In genomic region chr22:31681625-31682345, GRCh38 we compare ENCODE assay signal across 17 cellular contexts. TPM values are rescaled to one million over a fixed set of nuclear protein-coding genes. Genes with fewer than 3 reads are reported as not detected.
DNase-seq lines count a peak whose midpoint lies in the region; ATAC-seq and TF ChIP-seq lines count a peak whose summit lies in the region.
"Had no signal": no experiment of that assay in that cellular context is flagged by ENCODE, and none has a peak within 500 bp of the region (broad histone marks: within the 10 kb centered on the region; RNA-seq: fewer than 3 reads in every experiment).

No MANE protein-coding gene starts in this region.

- dilution Hi-C loops in IMR-90 (cut with HindIII; ENCODE audit: low sequenced_read_pairs, unreplicated experiment) = no loop called here

- H3K27me3 ChIP-seq in IMR-90 (ENCODE audit: control insufficient read depth, insufficient read depth, low read length) = no peaks in the 10 kb centered on the region
- H3K27me3 ChIP-seq in brain microvascular endothelial cell (replicated peaks) = no peaks in the 10 kb centered on the region
- no peaks in the 10 kb centered on the region for H3K27me3 ChIP-seq in mesenchymal stem cell (ENCODE audit: control insufficient read depth in 1 of 2, insufficient read depth in 1 of 2, low read length in 2 of 2)
- H3K27me3 ChIP-seq in thoracic aorta (replicated peaks; ENCODE audit: insufficient read depth) = no peaks in the 10 kb centered on the region

- H2AK5ac ChIP-seq in IMR-90 (ENCODE audit: low read depth, low read length) (peak overlapping the region; percentile 57), mesenchymal stem cell (ENCODE audit: low read length, severe bottlenecking) (no peak overlapping the region)

- CTCF ChIA-PET in IMR-90 (lab: Yijun Ruan, JAX) = interaction anchor here (0.7 kb wide), 1 partner anchor 45 kb away, joined by 3 read pairs; no protein-coding TSS in a partner anchor

- H3K9ac ChIP-seq in IMR-90 (ENCODE audit: low read depth, low read length) (no peak overlapping the region), mesenchymal stem cell (ENCODE audit: low read length) (peak overlapping the region; percentile 78)

- peak overlapping the region; percentile 55; the same call in 1 of the 2 replicates for H3K56ac ChIP-seq in IMR-90 (ENCODE audit: extremely low read depth, insufficient read depth, low read length)

- H4K5ac ChIP-seq in IMR-90 (ENCODE audit: low read depth, low read length) = peak overlapping the region; percentile 57; the same call in 1 of the 2 replicates

- H3K9me3 ChIP-seq in IMR-90 (ENCODE audit: control insufficient read depth, insufficient read depth, low read length) (no peaks in the 10 kb centered on the region), mesenchymal stem cell (ENCODE audit: control insufficient read depth, low read length) (no peaks in the 10 kb centered on the region), thoracic aorta (no peaks in the 10 kb centered on the region)

- no peak overlapping the region for H2BK12ac ChIP-seq in mesenchymal stem cell (ENCODE audit: low read length in 2 of 2)

- H3K14ac ChIP-seq in IMR-90 (replicated peaks; ENCODE audit: low read depth, low read length) = peak overlapping the region; percentile 47; the same call in 1 of the 2 replicates
- H3K14ac ChIP-seq in mesenchymal stem cell (ENCODE audit: low read length in 2 of 2) = no peak overlapping the region

- H3K27ac ChIP-seq in IMR-90 (ENCODE audit: insufficient read depth, low read length) = peak overlapping the region; percentile 65
- H3K27ac ChIP-seq in brain microvascular endothelial cell = peak overlapping the region; percentile 51
- peak overlapping the region; percentile 38 for H3K27ac ChIP-seq in mesenchymal stem cell (ENCODE audit: low read length, poor library complexity, severe bottlenecking)
- peak overlapping the region; percentile 64 to 71 for H3K27ac ChIP-seq in thoracic aorta

- TF ChIP-seq RAD21 in IMR-90 (IDR thresholded peaks at IDR 0.05; ENCODE audit: low read length) = no peak

- H2AK9ac ChIP-seq in IMR-90 (replicated peaks; ENCODE audit: low read depth, low read length, poor library complexity) = peak overlapping the region; percentile 29

- TF ChIP-seq POLR2A in IMR-90 (IDR thresholded peaks at IDR 0.05; ENCODE audit: low read depth, low read length) = no peak
- TF ChIP-seq POLR2A in lower leg skin (IDR thresholded peaks at IDR 0.05) = no peak

- peak overlapping the region; percentile 90 for H2BK5ac ChIP-seq in IMR-90 (ENCODE audit: low read depth, low read length, poor library complexity, severe bottlenecking)
- no peak overlapping the region for H2BK5ac ChIP-seq in mesenchymal stem cell (ENCODE audit: low read depth, low read length, poor library complexity, severe bottlenecking)

- WGBS in IMR-90 (ENCODE audit: extremely low coverage in 2 of 2, insufficient read length in 1 of 2), 2 experiments = 94% methylated on average over 11 of the region's 17 CpGs; no CpG with 5 or more reads in 1 of the 2 experiments
- 96% methylated on average over 16 of the region's 17 CpGs for WGBS in mesenchymal stem cell
- WGBS in lower leg skin, 2 donors = 70 to 71% methylated on average over 17 of the region's 17 CpGs

- intact Hi-C loops in IMR-90 (cut with micrococcal nuclease) (loop anchor here (5.0 kb wide), 2 partner anchors 41 to 66 kb away; no protein-coding TSS in a partner anchor), lower leg skin (cut with DNase I; ENCODE audit: low total_unique reads) (no loop called here)

- peak overlapping the region; percentile 77 for H2BK120ac ChIP-seq in IMR-90 (ENCODE audit: low read depth, low read length)
- H2BK120ac ChIP-seq in mesenchymal stem cell (ENCODE audit: low read depth, low read length) = no peak overlapping the region

- peak overlapping the region; percentile 46 for H3K18ac ChIP-seq in IMR-90 (ENCODE audit: low read depth, low read length)
- H3K18ac ChIP-seq in mesenchymal stem cell (ENCODE audit: low read depth in 1 of 2, low read length in 2 of 2) = no peak overlapping the region

- H3K4ac ChIP-seq in IMR-90 (ENCODE audit: low read depth, low read length) (peak overlapping the region; percentile 84), mesenchymal stem cell (ENCODE audit: low read depth in 1 of 2, low read length in 2 of 2) (no peak overlapping the region)

- peaks cover 25% of the 10 kb centered on the region for H3K4me1 ChIP-seq in IMR-90 (ENCODE audit: control insufficient read depth, insufficient read depth, low read length)
- H3K4me1 ChIP-seq in mesenchymal stem cell (ENCODE audit: control insufficient read depth, insufficient read depth, low read depth, low read length) = peaks cover 5% of the 10 kb centered on the region
- peaks cover 16 to 51% of the 10 kb centered on the region in 2 donors for H3K4me1 ChIP-seq in thoracic aorta (ENCODE audit: control insufficient read depth in 1 of 2, low read depth in 2 of 2)

- POLR2A ChIA-PET in IMR-90 (lab: Charles Lee; ENCODE audit: unreplicated experiment) = no interaction called here

- H3K4me2 ChIP-seq in IMR-90 (ENCODE audit: low read depth, low read length) = peak overlapping the region; percentile 33
- no peak overlapping the region for H3K4me2 ChIP-seq in mesenchymal stem cell (ENCODE audit: low read length, poor library complexity, severe bottlenecking)

- in situ Hi-C loops in IMR-90 (cut with MboI; ENCODE audit: low sequenced_read_pairs) = loop anchor here (25.0 kb wide), 1 partner anchor 406 kb away; no protein-coding TSS in a partner anchor
- in situ Hi-C loops in brain microvascular endothelial cell (cut with HindIII; ENCODE audit: low pct_ligation_motif_present, low sequenced_read_pairs) = no loop called here

- peaks cover 11 to 24% of the 10 kb centered on the region in 2 experiments; a peak in 3 of 4 replicates for H3K79me1 ChIP-seq in IMR-90 (ENCODE audit: low read depth in 1 of 2, low read length in 2 of 2)
- H3K79me1 ChIP-seq in mesenchymal stem cell (replicated peaks; ENCODE audit: low read length, poor library complexity, severe bottlenecking) = peaks cover 6% of the 10 kb centered on the region

- H3K36me3 ChIP-seq in IMR-90 (ENCODE audit: control insufficient read depth, insufficient read depth, low read length) (peaks cover 29% of the 10 kb centered on the region), brain microvascular endothelial cell (replicated peaks) (peaks cover 24% of the 10 kb centered on the region), mesenchymal stem cell (ENCODE audit: control insufficient read depth in 1 of 2, insufficient read depth in 2 of 2, low read depth in 1 of 2, low read length in 2 of 2) (peaks cover 37% of the 10 kb centered on the region in 2 experiments), thoracic aorta (peaks cover 8% of the 10 kb centered on the region)

- peak; percentile 60 for DNase-seq in IMR-90
- peak; percentile 2 for DNase-seq in brain microvascular endothelial cell
- peak; percentile 9 for DNase-seq in mesenchymal stem cell
- DNase-seq in thoracic aorta (ENCODE audit: low spot score) = no peak
- no peak for DNase-seq in NCI-H82 (lab: John Stamatoyannopoulos, UW)
- DNase-seq in lower leg skin (ENCODE audit: low spot score in 2 of 2) = no peak
- DNase-seq: activated CD4-positive, alpha-beta T cell treated with anti-CD3 and anti-CD28 coated beads for 4 hours; activated naive CD8-positive, alpha-beta T cell treated with anti-CD3 and anti-CD28 coated beads, Interleukin-2, amount 50 U/mL, for 24 hours; activated T-cell treated with anti-CD3 and anti-CD28 coated beads, Interleukin-2, amount 50 U/mL, for 48 hours; effector CD4-positive, alpha-beta T cell; GOT3; naive B cell; NCI-H1694 treated with DMSO at 0.1 percent for 48 hours; stimulated activated CD4-positive, alpha-beta T cell treated with anti-CD3 and anti-CD28 coated beads, Interleukin-2, amount 100 ng/mL, for 48 hours; T-helper 1 cell had no signal

- peak overlapping the region; percentile 81 for H4K91ac ChIP-seq in IMR-90 (ENCODE audit: insufficient read depth, low read depth, low read length)
- no peak overlapping the region for H4K91ac ChIP-seq in mesenchymal stem cell (ENCODE audit: low read length)

- H2BK20ac ChIP-seq in IMR-90 (ENCODE audit: low read depth, low read length) = peak overlapping the region; percentile 60

- H2BK15ac ChIP-seq in IMR-90 (ENCODE audit: low read depth, low read length) = peak overlapping the region; percentile 39; the same call in 1 of the 3 replicates
- H2BK15ac ChIP-seq in mesenchymal stem cell (ENCODE audit: low read depth, poor library complexity, severe bottlenecking) = no peak overlapping the region

- H4K8ac ChIP-seq in IMR-90 (ENCODE audit: low read depth in 2 of 2, low read length in 2 of 2) (peak overlapping the region; percentile 53), mesenchymal stem cell (ENCODE audit: low read length) (no peak overlapping the region)

- no TSS peak for BruUV-seq in IMR-90 (replicated peaks; lab: Mats Ljungman, UMichigan)

- TF ChIP-seq CTCF in IMR-90 (conservative IDR thresholded peaks at IDR 0.05; ENCODE audit: low read depth, low read length) (no peak), brain microvascular endothelial cell (IDR thresholded peaks at IDR 0.05; ENCODE audit: low read depth, low read length, missing control alignments) (no peak), thoracic aorta (IDR thresholded peaks at IDR 0.05) (no peak), lower leg skin (IDR thresholded peaks at IDR 0.05) (no peak)

- peak overlapping the region; percentile 59; the same call in 1 of the 2 replicates for H3K23ac ChIP-seq in IMR-90 (ENCODE audit: low read depth, low read length)
- no peak overlapping the region for H3K23ac ChIP-seq in mesenchymal stem cell (ENCODE audit: low read length in 2 of 2)

- H3K4me3 ChIP-seq in IMR-90 (ENCODE audit: insufficient read depth, low read depth, low read length) = no peak overlapping the region
- no peak overlapping the region for H3K4me3 ChIP-seq in brain microvascular endothelial cell (ENCODE audit: low read depth, low read length)
- H3K4me3 ChIP-seq in mesenchymal stem cell (ENCODE audit: insufficient read depth in 1 of 2, low read depth in 1 of 2, low read length in 2 of 2) = no peak overlapping the region
- peak overlapping the region; percentile 26 for H3K4me3 ChIP-seq in thoracic aorta
- H3K4me3 ChIP-seq in lower leg skin (ENCODE audit: low read depth, poor library complexity, severe bottlenecking) = no peak overlapping the region

- H2AFZ ChIP-seq in IMR-90 (replicated peaks; ENCODE audit: low read length, poor library complexity) (peak overlapping the region; percentile 24), mesenchymal stem cell (ENCODE audit: low read depth, low read length) (no peak overlapping the region)

- H3K9me1 ChIP-seq in IMR-90 (ENCODE audit: insufficient read depth, low read length) = peaks cover 14% of the 10 kb centered on the region

- ATAC-seq in IMR-90 (ENCODE audit: low read depth) (peak; percentile 9), thoracic aorta (ENCODE audit: insufficient number of reproducible peaks, low FRiP score, low read depth) (no peak), GM18870 (IDR thresholded peaks at IDR 0.05; ENCODE audit: unreplicated experiment) (no peak), HG03354 (IDR thresholded peaks at IDR 0.05; ENCODE audit: poor library complexity, severe bottlenecking, unreplicated experiment) (no peak)
- ATAC-seq: activated naive CD8-positive, alpha-beta T cell treated with anti-CD3 and anti-CD28 coated beads, Interleukin-2, amount 50 U/mL, for 24 hours had no signal

- H4K20me1 ChIP-seq in IMR-90 (ENCODE audit: insufficient read depth, low read length) = 0 out of 2 replicates have a peak, but pooled peaks cover 3% of the 10 kb centered on the region

RNA-seq across cellular contexts. Expression of gene PISD, which starts 19.8 kb away (rescaled TPM):
- 29.2 and 34.1 TPM in 2 replicates for total RNA-seq in IMR-90 (2012; rRNA removed)
- polyA plus RNA-seq in IMR-90 (2012; rRNA removed) = 48.8 and 52.2 TPM in 2 replicates
- 56.6 and 58.1 TPM in 2 replicates for polyA plus RNA-seq in IMR-90 (2012; cell fraction: cytosol; rRNA removed)
- polyA plus RNA-seq in IMR-90 (2012; cell fraction: nucleus; rRNA removed; ENCODE audit: low replicate concordance) = 159 and 173 TPM in 2 replicates
- polyA plus RNA-seq in mesenchymal stem cell (2013, experiment 1 of 2) = 31.5 TPM
- polyA plus RNA-seq in mesenchymal stem cell (2013, experiment 2 of 2) = 31.2 TPM
- total RNA-seq in thoracic aorta = 10 to 100 TPM; 41.4 to 54.9 TPM
- 10 to 100 TPM; 32.0 to 62.5 (median 45.5) TPM for total RNA-seq in lower leg skin

Comparison
In these comparisons a context has a peak if more than half of its experiments do, and no peak if none do; other contexts are left out.
1. DNase-seq: peak in IMR-90 (single experiment), brain microvascular endothelial cell (single experiment) and mesenchymal stem cell (single experiment); none in thoracic aorta (single experiment), NCI-H82 (single experiment) and lower leg skin (0 of 2).
2. Peak in every context shown above with its lines, with median percentiles within 50 percentile points of each other: H3K27ac ChIP-seq.